8 cellular contexts compared by ENCODE assay signal in the genomic region with DNA sequence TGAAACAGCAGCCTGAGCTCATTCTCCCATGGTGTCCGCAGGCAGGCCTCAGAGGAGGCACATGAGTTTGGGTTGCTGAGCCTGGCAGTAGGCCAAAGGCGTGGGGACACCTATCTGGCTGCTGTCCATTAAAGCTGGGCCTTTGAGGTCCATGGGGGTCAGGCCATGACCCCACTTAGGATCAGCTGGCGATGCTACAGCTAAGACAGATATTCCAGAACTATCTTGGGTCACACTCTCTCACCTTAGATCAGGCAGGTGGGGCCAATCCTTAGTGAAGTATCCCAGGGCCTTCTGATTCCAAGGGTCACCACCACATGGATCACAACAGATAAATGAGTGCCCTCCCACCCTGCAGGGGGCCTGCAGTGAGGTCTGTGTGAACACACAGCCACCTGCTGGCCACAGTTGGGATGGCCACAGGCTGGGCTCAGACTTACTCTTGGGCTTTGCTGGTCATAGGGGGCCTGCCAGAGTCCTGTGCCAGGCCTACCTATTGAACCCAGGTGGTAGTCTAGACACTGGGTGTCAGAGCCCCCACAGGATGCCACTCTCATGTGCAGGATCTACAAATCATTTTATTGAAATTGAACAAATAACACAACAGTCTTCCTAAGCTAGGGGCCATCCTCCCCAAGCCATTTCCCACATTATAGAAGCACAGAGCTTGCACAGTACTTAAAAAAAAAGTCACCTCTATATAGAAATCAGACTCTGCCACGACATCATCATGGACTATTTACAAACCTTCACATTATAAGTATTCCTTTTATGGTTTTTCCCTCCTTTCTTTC. TPM values are rescaled to one million over a fixed set of nuclear protein-coding genes. Genes with fewer than 3 reads are reported as not detected.
A peak's percentile ranks its signal among the peaks of the same experiment; 100 is the strongest.
DNase-seq lines count a peak whose midpoint lies in the region; ATAC-seq and TF ChIP-seq lines count a peak whose summit lies in the region.

No MANE protein-coding gene starts in this region.

- TF ChIP-seq CTCF in lower lobe of right lung (IDR thresholded peaks at IDR 0.05), result peak; percentile 87

- H3K36me3 Mint-ChIP-seq in activated CD4-positive, alpha-beta T cell treated with anti-CD3 and anti-CD28 coated beads, Interleukin-2, amount 10 ng/mL, durations not matched to agents 24 days and 14 days (ENCODE audit: low read depth), result peaks cover 16% of the 10 kb centered on the region

- H3K4me3 Mint-ChIP-seq in activated CD4-positive, alpha-beta T cell treated with anti-CD3 and anti-CD28 coated beads, Interleukin-2, amount 10 ng/mL, durations not matched to agents 24 days and 14 days, result no peak overlapping the region

- no peaks in the 10 kb centered on the region for H3K9me3 ChIP-seq in lower lobe of right lung

- intact Hi-C loops in activated CD4-positive, alpha-beta T cell treated with anti-CD3 and anti-CD28 coated beads, Interleukin-2, amount 10 ng/mL, durations not matched to agents 24 days and 14 days (cut with micrococcal nuclease), result loop anchor here (2.0 to 10.0 kb wide), 2 partner anchors 132 to 1850 kb away; no protein-coding TSS in a partner anchor
- intact Hi-C loops in lower lobe of right lung (cut with DNase I), result no loop called here

- H3K36me3 ChIP-seq in lower lobe of right lung, result peaks cover 28% of the 10 kb centered on the region

- H3K9me3 Mint-ChIP-seq in activated CD4-positive, alpha-beta T cell treated with anti-CD3 and anti-CD28 coated beads, Interleukin-2, amount 10 ng/mL, durations not matched to agents 24 days and 14 days, result no peaks in the 10 kb centered on the region

- peak; percentile 7 to 9 for ATAC-seq in lower lobe of right lung

- peaks cover 26% of the 10 kb centered on the region for H3K4me1 Mint-ChIP-seq in activated CD4-positive, alpha-beta T cell treated with anti-CD3 and anti-CD28 coated beads, Interleukin-2, amount 10 ng/mL, durations not matched to agents 24 days and 14 days

- H3K4me1 ChIP-seq in lower lobe of right lung, result peaks cover 75% of the 10 kb centered on the region

- H3K4me3 ChIP-seq in lower lobe of right lung, result peak overlapping the region; percentile 9

- H3K27me3 Mint-ChIP-seq in activated CD4-positive, alpha-beta T cell treated with anti-CD3 and anti-CD28 coated beads, Interleukin-2, amount 10 ng/mL, durations not matched to agents 24 days and 14 days, result no peaks in the 10 kb centered on the region

- H3K27me3 ChIP-seq in lower lobe of right lung (ENCODE audit: low read depth), result no peaks in the 10 kb centered on the region

- H3K27ac ChIP-seq in lower lobe of right lung, result peak overlapping the region; percentile 98

- H3K27ac Mint-ChIP-seq in activated CD4-positive, alpha-beta T cell treated with anti-CD3 and anti-CD28 coated beads, Interleukin-2, amount 10 ng/mL, durations not matched to agents 24 days and 14 days, result peak overlapping the region; percentile 28

- DNase-seq in NCI-H1694 (lab: John Stamatoyannopoulos, UW) (peak; percentile 19), NCI-H1694 treated with DMSO at 0.1 percent for 48 hours (lab: John Stamatoyannopoulos, UW) (no peak), NCI-H345 treated with DMSO at 0.1 percent for 48 hours (lab: John Stamatoyannopoulos, UW; ENCODE audit: unreplicated experiment) (peak; percentile 19), dedifferentiated amniotic fluid mesenchymal stem cell (ENCODE audit: extremely low spot score) (peak; percentile 25), lower lobe of right lung (peak; percentile 81), foreskin melanocyte (no peak)
- DNase-seq in activated CD4-positive, alpha-beta T cell treated with anti-CD3 and anti-CD28 coated beads, Interleukin-2, amount 10 ng/mL, durations not matched to agents 24 days and 14 days, result peak; percentile 90
- peak; percentile 82 for DNase-seq in stimulated activated CD8-positive, alpha-beta memory T cell treated with anti-CD3 and anti-CD28 coated beads, Interleukin-4, amount 100 ng/mL, for 48 hours

RNA-seq across cellular contexts. Expression of a gene that starts 2.0 kb away (rescaled TPM):
- 14.4 and 16.3 TPM in 2 replicates for total RNA-seq in activated CD4-positive, alpha-beta T cell treated with anti-CD3 and anti-CD28 coated beads, Interleukin-2, amount 10 ng/mL, durations not matched to agents 24 days and 14 days
- 155 TPM for total RNA-seq in lower lobe of right lung

RNA-seq across cellular contexts. Expression of a gene that starts 3.5 kb away (rescaled TPM):
- total RNA-seq in activated CD4-positive, alpha-beta T cell treated with anti-CD3 and anti-CD28 coated beads, Interleukin-2, amount 10 ng/mL, durations not matched to agents 24 days and 14 days, result 24.4 and 25.0 TPM in 2 replicates
- total RNA-seq in lower lobe of right lung, result 29.4 TPM

RNA-seq across cellular contexts. Expression of a gene that starts 16.1 kb away (rescaled TPM):
- total RNA-seq in activated CD4-positive, alpha-beta T cell treated with anti-CD3 and anti-CD28 coated beads, Interleukin-2, amount 10 ng/mL, durations not matched to agents 24 days and 14 days, result 68.3 and 68.8 TPM in 2 replicates
- total RNA-seq in lower lobe of right lung, result 39.5 TPM

RNA-seq across cellular contexts. Expression of a gene that starts 21.0 kb away (rescaled TPM):
- total RNA-seq in activated CD4-positive, alpha-beta T cell treated with anti-CD3 and anti-CD28 coated beads, Interleukin-2, amount 10 ng/mL, durations not matched to agents 24 days and 14 days, result 1.2 and 1.3 TPM in 2 replicates
- total RNA-seq in lower lobe of right lung, result 32.8 TPM

RNA-seq across cellular contexts. Expression of a gene that starts 21.2 kb away (rescaled TPM):
- 0.28 and 0.50 TPM in 2 replicates for total RNA-seq in activated CD4-positive, alpha-beta T cell treated with anti-CD3 and anti-CD28 coated beads, Interleukin-2, amount 10 ng/mL, durations not matched to agents 24 days and 14 days
- 58.2 TPM for total RNA-seq in lower lobe of right lung

Comparison
In these comparisons a context has a peak if more than half of its experiments do, and no peak if none do; other contexts are left out.
1. DNase-seq: peak in NCI-H1694 (single experiment), NCI-H345 treated with DMSO at 0.1 percent for 48 hours (single experiment), activated CD4-positive, alpha-beta T cell treated with anti-CD3 and anti-CD28 coated beads, Interleukin-2, amount 10 ng/mL, durations not matched to agents 24 days and 14 days (single experiment), dedifferentiated amniotic fluid mesenchymal stem cell (single experiment), lower lobe of right lung (single experiment) and stimulated activated CD8-positive, alpha-beta memory T cell treated with anti-CD3 and anti-CD28 coated beads, Interleukin-4, amount 100 ng/mL, for 48 hours (single experiment); none in NCI-H1694 treated with DMSO at 0.1 percent for 48 hours (single experiment) and foreskin melanocyte (single experiment).